ENCODE assay signal across 1 cellular context in the genomic region with DNA sequence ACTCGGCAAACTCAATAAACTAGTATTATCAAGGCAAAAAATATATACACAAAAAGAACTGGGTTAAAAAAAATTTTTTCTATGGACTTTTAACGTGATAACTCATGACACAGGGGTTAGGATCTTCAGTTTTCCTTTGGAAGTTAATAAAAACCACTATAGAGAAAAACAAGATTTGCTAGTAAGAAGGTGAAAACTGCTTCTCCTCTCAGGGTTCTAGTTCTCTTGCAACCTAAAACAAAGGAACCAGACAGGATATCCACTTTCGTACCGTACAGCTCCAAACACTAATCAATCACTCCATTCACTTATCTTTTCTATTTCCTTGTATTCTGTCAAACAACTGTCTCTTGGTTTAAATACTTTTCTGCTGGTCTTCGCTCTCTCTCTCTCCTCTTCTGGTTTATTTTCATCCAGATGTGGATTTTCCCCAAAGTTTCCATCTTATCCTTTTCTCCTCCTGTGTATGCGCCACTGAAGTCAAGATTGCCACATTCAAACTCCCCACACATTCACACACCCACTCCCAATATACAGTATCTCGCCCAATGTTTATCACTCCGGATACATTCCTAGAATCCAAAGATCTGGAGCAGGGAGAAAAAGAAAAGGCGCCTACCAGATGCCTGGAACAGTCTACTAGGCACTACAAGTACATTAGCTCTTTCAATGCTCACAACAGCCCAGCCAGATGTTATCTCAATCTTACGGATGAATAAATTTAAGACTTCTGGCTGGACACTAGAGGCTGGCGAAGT.
TF ChIP-seq lines count a peak whose summit lies in the region.

No MANE protein-coding gene starts in this region.

TF ChIP-seq in K562, 482 proteins besides CTCF, POLR2A, EP300 and RAD21 (continues in another document):
- TF ChIP-seq ZNF699 (CRISPR knock-in tag; IDR thresholded peaks at IDR 0.05; ENCODE audit: insufficient replicate concordance) (no peak), KAT7 (CRISPR knock-in tag; IDR thresholded peaks at IDR 0.05; ENCODE audit: borderline replicate concordance) (0 out of 2 replicates have a peak, but pooled peaks have one; percentile 3), NBN (IDR thresholded peaks at IDR 0.05; ENCODE audit: low read depth) (peak; percentile 22; the same call in 1 of the 2 replicates), GATAD2A (IDR thresholded peaks at IDR 0.05) (no peak), JUN (IDR thresholded peaks at IDR 0.05; ENCODE audit: borderline replicate concordance, low read depth, low read length) (no peak), JUN (CRISPR knock-in tag; IDR thresholded peaks at IDR 0.05; ENCODE audit: borderline replicate concordance) (no peak; the same call in 1 of the 2 replicates), ZNF584 (CRISPR knock-in tag; IDR thresholded peaks at IDR 0.05; ENCODE audit: low read depth) (0 out of 2 replicates have a peak, but pooled peaks have one; percentile 49), CHD1 (IDR thresholded peaks at IDR 0.05; ENCODE audit: low read length) (no peak), ELF4 (CRISPR knock-in tag; IDR thresholded peaks at IDR 0.05) (no peak), FOXA3 (CRISPR knock-in tag; conservative IDR thresholded peaks at IDR 0.05 in 1 of 2, IDR thresholded peaks at IDR 0.05 in 1 of 2) (peak in 1 of 2 experiments; percentile 70; a peak in 1 of 4 replicates), SRSF7 (optimal IDR thresholded peaks at IDR 0.05; ENCODE audit: low read depth, low read length) (no peak), ZKSCAN3 (CRISPR knock-in tag; IDR thresholded peaks at IDR 0.05) (no peak), NCOR1 (IDR thresholded peaks at IDR 0.05) (peak; percentile 8; the same call in 1 of the 2 replicates), CBFB (CRISPR knock-in tag; IDR thresholded peaks at IDR 0.05) (no peak), ELF1 (tag; IDR thresholded peaks at IDR 0.05) (peak; percentile 5; the same call in 1 of the 2 replicates), KLF13 (tag; IDR thresholded peaks at IDR 0.05; ENCODE audit: borderline replicate concordance, low read depth) (no peak), KDM1A (IDR thresholded peaks at IDR 0.05) (peak in 1 of 2 experiments; percentile 26; a peak in 1 of 4 replicates), CEBPB (tag; IDR thresholded peaks at IDR 0.05) (peak; percentile 45), GATA2 (CRISPR knock-in tag; IDR thresholded peaks at IDR 0.05) (peak; percentile 86), ZNF3 (CRISPR knock-in tag; IDR thresholded peaks at IDR 0.05) (0 out of 2 replicates have a peak, but pooled peaks have one; percentile 51), MEF2A (IDR thresholded peaks at IDR 0.05; ENCODE audit: control insufficient read depth, low read depth, low read length) (no peak), NCOA4 (IDR thresholded peaks at IDR 0.05; ENCODE audit: partially characterized antibody) (no peak), RBM22 (IDR thresholded peaks at IDR 0.05; ENCODE audit: low read depth, low read length, poor library complexity, severe bottlenecking) (no peak), SMARCA4 (IDR thresholded peaks at IDR 0.05) (peak; percentile 54), RB1 (IDR thresholded peaks at IDR 0.05; ENCODE audit: low read depth) (peak; percentile 2; the same call in 1 of the 2 replicates), ZNF174 (CRISPR knock-in tag; IDR thresholded peaks at IDR 0.05) (no peak; the same call in 1 of the 2 replicates), PYGO2 (tag; IDR thresholded peaks at IDR 0.05) (0 out of 2 replicates have a peak, but pooled peaks have one; percentile 8), TCF3 (CRISPR knock-in tag; IDR thresholded peaks at IDR 0.05) (peak; percentile 7; the same call in 1 of the 2 replicates), SIN3A (IDR thresholded peaks at IDR 0.05; ENCODE audit: borderline replicate concordance in 2 of 2, control insufficient read depth in 1 of 2, low read depth in 2 of 2, low read length in 2 of 2) (0 out of 4 replicates have a peak, but pooled peaks of 1 of the 2 experiments have one; percentile 4), XRCC3 (IDR thresholded peaks at IDR 0.05) (no peak), KLF1 (tag; IDR thresholded peaks at IDR 0.05) (no peak), THRAP3 (IDR thresholded peaks at IDR 0.05; ENCODE audit: borderline replicate concordance) (0 out of 2 replicates have a peak, but pooled peaks have one; percentile 26), OTX1 (CRISPR knock-in tag; IDR thresholded peaks at IDR 0.05) (0 out of 2 replicates have a peak, but pooled peaks have one; percentile 28), ZNF778 (CRISPR knock-in tag; IDR thresholded peaks at IDR 0.05) (peak; percentile 7; the same call in 1 of the 2 replicates), TEAD1 (CRISPR knock-in tag; IDR thresholded peaks at IDR 0.05) (0 out of 4 replicates have a peak, but pooled peaks of 1 of the 2 experiments have one; percentile 26), ETV1 (tag; conservative IDR thresholded peaks at IDR 0.05; ENCODE audit: low read depth) (peak; percentile 56; the same call in 1 of the 2 replicates), ERF (CRISPR knock-in tag; IDR thresholded peaks at IDR 0.05) (0 out of 2 replicates have a peak, but pooled peaks have one; percentile 20), ARID1B (IDR thresholded peaks at IDR 0.05) (0 out of 2 replicates have a peak, but pooled peaks have one; percentile 61), ZNF253 (CRISPR knock-in tag; conservative IDR thresholded peaks at IDR 0.05) (no peak), NCOA6 (IDR thresholded peaks at IDR 0.05) (peak; percentile 42; the same call in 1 of the 2 replicates), ZNF57 (CRISPR knock-in tag; IDR thresholded peaks at IDR 0.05) (peak; percentile 3; the same call in 1 of the 2 replicates), ZNF143 (CRISPR knock-in tag; IDR thresholded peaks at IDR 0.05) (peak; percentile 11; the same call in 1 of the 2 replicates), POLR3A (IDR thresholded peaks at IDR 0.05; ENCODE audit: borderline replicate concordance, extremely low read depth, insufficient read depth, insufficient read length) (no peak), NFE2L1 (tag; IDR thresholded peaks at IDR 0.05; ENCODE audit: borderline replicate concordance, low read depth) (no peak)
- TF ChIP-seq, protein P1, sequence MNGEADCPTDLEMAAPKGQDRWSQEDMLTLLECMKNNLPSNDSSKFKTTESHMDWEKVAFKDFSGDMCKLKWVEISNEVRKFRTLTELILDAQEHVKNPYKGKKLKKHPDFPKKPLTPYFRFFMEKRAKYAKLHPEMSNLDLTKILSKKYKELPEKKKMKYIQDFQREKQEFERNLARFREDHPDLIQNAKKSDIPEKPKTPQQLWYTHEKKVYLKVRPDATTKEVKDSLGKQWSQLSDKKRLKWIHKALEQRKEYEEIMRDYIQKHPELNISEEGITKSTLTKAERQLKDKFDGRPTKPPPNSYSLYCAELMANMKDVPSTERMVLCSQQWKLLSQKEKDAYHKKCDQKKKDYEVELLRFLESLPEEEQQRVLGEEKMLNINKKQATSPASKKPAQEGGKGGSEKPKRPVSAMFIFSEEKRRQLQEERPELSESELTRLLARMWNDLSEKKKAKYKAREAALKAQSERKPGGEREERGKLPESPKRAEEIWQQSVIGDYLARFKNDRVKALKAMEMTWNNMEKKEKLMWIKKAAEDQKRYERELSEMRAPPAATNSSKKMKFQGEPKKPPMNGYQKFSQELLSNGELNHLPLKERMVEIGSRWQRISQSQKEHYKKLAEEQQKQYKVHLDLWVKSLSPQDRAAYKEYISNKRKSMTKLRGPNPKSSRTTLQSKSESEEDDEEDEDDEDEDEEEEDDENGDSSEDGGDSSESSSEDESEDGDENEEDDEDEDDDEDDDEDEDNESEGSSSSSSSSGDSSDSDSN (IDR thresholded peaks at IDR 0.05; ENCODE audit: borderline replicate concordance in 1 of 2, low read depth in 2 of 2, low read length in 2 of 2) = no peak; a peak in 1 of 4 replicates
- TF ChIP-seq, protein P2, sequence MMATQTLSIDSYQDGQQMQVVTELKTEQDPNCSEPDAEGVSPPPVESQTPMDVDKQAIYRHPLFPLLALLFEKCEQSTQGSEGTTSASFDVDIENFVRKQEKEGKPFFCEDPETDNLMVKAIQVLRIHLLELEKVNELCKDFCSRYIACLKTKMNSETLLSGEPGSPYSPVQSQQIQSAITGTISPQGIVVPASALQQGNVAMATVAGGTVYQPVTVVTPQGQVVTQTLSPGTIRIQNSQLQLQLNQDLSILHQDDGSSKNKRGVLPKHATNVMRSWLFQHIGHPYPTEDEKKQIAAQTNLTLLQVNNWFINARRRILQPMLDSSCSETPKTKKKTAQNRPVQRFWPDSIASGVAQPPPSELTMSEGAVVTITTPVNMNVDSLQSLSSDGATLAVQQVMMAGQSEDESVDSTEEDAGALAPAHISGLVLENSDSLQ (IDR thresholded peaks at IDR 0.05) = peak; percentile 34; the same call in 1 of the 2 replicates
- TF ChIP-seq, protein P3, sequence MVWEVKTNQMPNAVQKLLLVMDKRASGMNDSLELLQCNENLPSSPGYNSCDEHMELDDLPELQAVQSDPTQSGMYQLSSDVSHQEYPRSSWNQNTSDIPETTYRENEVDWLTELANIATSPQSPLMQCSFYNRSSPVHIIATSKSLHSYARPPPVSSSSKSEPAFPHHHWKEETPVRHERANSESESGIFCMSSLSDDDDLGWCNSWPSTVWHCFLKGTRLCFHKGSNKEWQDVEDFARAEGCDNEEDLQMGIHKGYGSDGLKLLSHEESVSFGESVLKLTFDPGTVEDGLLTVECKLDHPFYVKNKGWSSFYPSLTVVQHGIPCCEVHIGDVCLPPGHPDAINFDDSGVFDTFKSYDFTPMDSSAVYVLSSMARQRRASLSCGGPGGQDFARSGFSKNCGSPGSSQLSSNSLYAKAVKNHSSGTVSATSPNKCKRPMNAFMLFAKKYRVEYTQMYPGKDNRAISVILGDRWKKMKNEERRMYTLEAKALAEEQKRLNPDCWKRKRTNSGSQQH (CRISPR knock-in tag; IDR thresholded peaks at IDR 0.05) = peak; percentile 77; the same call in 1 of the 2 replicates
- TF ChIP-seq, protein P4, sequence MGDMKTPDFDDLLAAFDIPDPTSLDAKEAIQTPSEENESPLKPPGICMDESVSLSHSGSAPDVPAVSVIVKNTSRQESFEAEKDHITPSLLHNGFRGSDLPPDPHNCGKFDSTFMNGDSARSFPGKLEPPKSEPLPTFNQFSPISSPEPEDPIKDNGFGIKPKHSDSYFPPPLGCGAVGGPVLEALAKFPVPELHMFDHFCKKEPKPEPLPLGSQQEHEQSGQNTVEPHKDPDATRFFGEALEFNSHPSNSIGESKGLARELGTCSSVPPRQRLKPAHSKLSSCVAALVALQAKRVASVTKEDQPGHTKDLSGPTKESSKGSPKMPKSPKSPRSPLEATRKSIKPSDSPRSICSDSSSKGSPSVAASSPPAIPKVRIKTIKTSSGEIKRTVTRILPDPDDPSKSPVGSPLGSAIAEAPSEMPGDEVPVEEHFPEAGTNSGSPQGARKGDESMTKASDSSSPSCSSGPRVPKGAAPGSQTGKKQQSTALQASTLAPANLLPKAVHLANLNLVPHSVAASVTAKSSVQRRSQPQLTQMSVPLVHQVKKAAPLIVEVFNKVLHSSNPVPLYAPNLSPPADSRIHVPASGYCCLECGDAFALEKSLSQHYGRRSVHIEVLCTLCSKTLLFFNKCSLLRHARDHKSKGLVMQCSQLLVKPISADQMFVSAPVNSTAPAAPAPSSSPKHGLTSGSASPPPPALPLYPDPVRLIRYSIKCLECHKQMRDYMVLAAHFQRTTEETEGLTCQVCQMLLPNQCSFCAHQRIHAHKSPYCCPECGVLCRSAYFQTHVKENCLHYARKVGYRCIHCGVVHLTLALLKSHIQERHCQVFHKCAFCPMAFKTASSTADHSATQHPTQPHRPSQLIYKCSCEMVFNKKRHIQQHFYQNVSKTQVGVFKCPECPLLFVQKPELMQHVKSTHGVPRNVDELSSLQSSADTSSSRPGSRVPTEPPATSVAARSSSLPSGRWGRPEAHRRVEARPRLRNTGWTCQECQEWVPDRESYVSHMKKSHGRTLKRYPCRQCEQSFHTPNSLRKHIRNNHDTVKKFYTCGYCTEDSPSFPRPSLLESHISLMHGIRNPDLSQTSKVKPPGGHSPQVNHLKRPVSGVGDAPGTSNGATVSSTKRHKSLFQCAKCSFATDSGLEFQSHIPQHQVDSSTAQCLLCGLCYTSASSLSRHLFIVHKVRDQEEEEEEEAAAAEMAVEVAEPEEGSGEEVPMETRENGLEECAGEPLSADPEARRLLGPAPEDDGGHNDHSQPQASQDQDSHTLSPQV (IDR thresholded peaks at IDR 0.05) = 0 out of 2 replicates have a peak, but pooled peaks have one; percentile 0
- TF ChIP-seq, protein P5, sequence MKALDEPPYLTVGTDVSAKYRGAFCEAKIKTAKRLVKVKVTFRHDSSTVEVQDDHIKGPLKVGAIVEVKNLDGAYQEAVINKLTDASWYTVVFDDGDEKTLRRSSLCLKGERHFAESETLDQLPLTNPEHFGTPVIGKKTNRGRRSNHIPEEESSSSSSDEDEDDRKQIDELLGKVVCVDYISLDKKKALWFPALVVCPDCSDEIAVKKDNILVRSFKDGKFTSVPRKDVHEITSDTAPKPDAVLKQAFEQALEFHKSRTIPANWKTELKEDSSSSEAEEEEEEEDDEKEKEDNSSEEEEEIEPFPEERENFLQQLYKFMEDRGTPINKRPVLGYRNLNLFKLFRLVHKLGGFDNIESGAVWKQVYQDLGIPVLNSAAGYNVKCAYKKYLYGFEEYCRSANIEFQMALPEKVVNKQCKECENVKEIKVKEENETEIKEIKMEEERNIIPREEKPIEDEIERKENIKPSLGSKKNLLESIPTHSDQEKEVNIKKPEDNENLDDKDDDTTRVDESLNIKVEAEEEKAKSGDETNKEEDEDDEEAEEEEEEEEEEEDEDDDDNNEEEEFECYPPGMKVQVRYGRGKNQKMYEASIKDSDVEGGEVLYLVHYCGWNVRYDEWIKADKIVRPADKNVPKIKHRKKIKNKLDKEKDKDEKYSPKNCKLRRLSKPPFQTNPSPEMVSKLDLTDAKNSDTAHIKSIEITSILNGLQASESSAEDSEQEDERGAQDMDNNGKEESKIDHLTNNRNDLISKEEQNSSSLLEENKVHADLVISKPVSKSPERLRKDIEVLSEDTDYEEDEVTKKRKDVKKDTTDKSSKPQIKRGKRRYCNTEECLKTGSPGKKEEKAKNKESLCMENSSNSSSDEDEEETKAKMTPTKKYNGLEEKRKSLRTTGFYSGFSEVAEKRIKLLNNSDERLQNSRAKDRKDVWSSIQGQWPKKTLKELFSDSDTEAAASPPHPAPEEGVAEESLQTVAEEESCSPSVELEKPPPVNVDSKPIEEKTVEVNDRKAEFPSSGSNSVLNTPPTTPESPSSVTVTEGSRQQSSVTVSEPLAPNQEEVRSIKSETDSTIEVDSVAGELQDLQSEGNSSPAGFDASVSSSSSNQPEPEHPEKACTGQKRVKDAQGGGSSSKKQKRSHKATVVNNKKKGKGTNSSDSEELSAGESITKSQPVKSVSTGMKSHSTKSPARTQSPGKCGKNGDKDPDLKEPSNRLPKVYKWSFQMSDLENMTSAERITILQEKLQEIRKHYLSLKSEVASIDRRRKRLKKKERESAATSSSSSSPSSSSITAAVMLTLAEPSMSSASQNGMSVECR (CRISPR knock-in tag; IDR thresholded peaks at IDR 0.05) = no peak
- TF ChIP-seq, protein P6, sequence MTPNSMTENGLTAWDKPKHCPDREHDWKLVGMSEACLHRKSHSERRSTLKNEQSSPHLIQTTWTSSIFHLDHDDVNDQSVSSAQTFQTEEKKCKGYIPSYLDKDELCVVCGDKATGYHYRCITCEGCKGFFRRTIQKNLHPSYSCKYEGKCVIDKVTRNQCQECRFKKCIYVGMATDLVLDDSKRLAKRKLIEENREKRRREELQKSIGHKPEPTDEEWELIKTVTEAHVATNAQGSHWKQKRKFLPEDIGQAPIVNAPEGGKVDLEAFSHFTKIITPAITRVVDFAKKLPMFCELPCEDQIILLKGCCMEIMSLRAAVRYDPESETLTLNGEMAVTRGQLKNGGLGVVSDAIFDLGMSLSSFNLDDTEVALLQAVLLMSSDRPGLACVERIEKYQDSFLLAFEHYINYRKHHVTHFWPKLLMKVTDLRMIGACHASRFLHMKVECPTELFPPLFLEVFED (CRISPR knock-in tag; conservative IDR thresholded peaks at IDR 0.05) = peak; percentile 18; the same call in 1 of the 2 replicates
